Comparison of ENCODE assay signal across 8 cellular contexts in genomic region chr22:42719656-42720262, GRCh38. TPM values are rescaled to one million over a fixed set of nuclear protein-coding genes. Genes with fewer than 3 reads are reported as not detected.
DNase-seq lines count a peak whose midpoint lies in the region; FAIRE-seq and TF ChIP-seq lines count a peak whose summit lies in the region.

No MANE protein-coding gene starts in this region.

- DNase-seq in CD4-positive, alpha-beta memory T cell, result no peak
- DNase-seq in NT2/D1 (ENCODE audit: low read depth, low spot score) (no peak), epithelial cell of proximal tubule (ENCODE audit: low read depth) (no peak), HPDE6-E6E7 (ENCODE audit: extremely low spot score) (no peak), retina (no peak), urothelium cell line (ENCODE audit: low spot score) (no peak)
- no peak for DNase-seq in effector CD4-positive, alpha-beta T cell

- H3K79me2 ChIP-seq in neural cell (replicated peaks; ENCODE audit: insufficient read depth, low read length), result no peaks in the 10 kb centered on the region

- H3K4me1 ChIP-seq in CD4-positive, alpha-beta memory T cell (ENCODE audit: insufficient read depth, low read length), result peaks cover 8% of the 10 kb centered on the region
- H3K4me1 ChIP-seq in NT2/D1 (ENCODE audit: insufficient read depth, insufficient read length), result peaks cover 11% of the 10 kb centered on the region

- peaks cover 44 to 50% of the 10 kb centered on the region in 2 donors for H3K27me3 Mint-ChIP-seq in CD4-positive, alpha-beta memory T cell

- H3K4me3 ChIP-seq in CD4-positive, alpha-beta memory T cell (ENCODE audit: low read length in 2 of 2), result no peak overlapping the region
- H3K4me3 ChIP-seq in NT2/D1 (ENCODE audit: insufficient read length, low read depth) (peak overlapping the region; percentile 59), epithelial cell of proximal tubule (ENCODE audit: low read depth, low read length) (peak overlapping the region; percentile 85), neural cell (ENCODE audit: low read length) (peak overlapping the region; percentile 58)

- no peak for TF ChIP-seq EP300 in neural cell (conservative IDR thresholded peaks at IDR 0.05; ENCODE audit: poor library complexity, severe bottlenecking)

- no peaks in the 10 kb centered on the region for H3K9me3 ChIP-seq in CD4-positive, alpha-beta memory T cell (ENCODE audit: control insufficient read depth in 1 of 2, low read length in 2 of 2)
- H3K9me3 ChIP-seq in NT2/D1 (ENCODE audit: insufficient read depth, low read length), result no peaks in the 10 kb centered on the region
- no peaks in the 10 kb centered on the region for H3K9me3 ChIP-seq in neural cell (ENCODE audit: low read length)

- peaks cover 5 to 20% (median 15%) of the 10 kb centered on the region in 4 donors for H3K4me1 Mint-ChIP-seq in CD4-positive, alpha-beta memory T cell

- POLR2A ChIA-PET in CD4-positive, alpha-beta memory T cell (lab: Charles Lee; ENCODE audit: partially characterized antibody), result interaction anchor here (0.9 kb wide), 1 partner anchor 10 kb away, joined by 3 read pairs; no protein-coding TSS in a partner anchor

- no peaks in the 10 kb centered on the region for H3K36me3 Mint-ChIP-seq in CD4-positive, alpha-beta memory T cell

- H4K20me1 ChIP-seq in neural cell (ENCODE audit: insufficient read depth), result no peaks in the 10 kb centered on the region

- H3K9me2 ChIP-seq in neural cell (ENCODE audit: insufficient read depth, low read length), result no peaks in the 10 kb centered on the region

- H3K27ac ChIP-seq in CD4-positive, alpha-beta memory T cell (ENCODE audit: low read depth, low read length), result no peak overlapping the region
- no peak overlapping the region for H3K27ac ChIP-seq in neural cell (ENCODE audit: low read length)

- H3F3A ChIP-seq in neural cell (ENCODE audit: insufficient read depth, low read length, poor library complexity, severe bottlenecking), result no peaks in the 10 kb centered on the region

- no peak overlapping the region for H2AFZ ChIP-seq in neural cell (ENCODE audit: low read depth, low read length)

- CTCF ChIA-PET in CD4-positive, alpha-beta memory T cell (lab: Charles Lee; ENCODE audit: partially characterized antibody), result no interaction called here

- TF ChIP-seq RAD21 in neural cell (conservative IDR thresholded peaks at IDR 0.05), result no peak

- H3K4me2 ChIP-seq in neural cell (ENCODE audit: low read length), result no peak overlapping the region

- no peaks in the 10 kb centered on the region for H3K36me3 ChIP-seq in CD4-positive, alpha-beta memory T cell (ENCODE audit: insufficient read depth, low read length)
- H3K36me3 ChIP-seq in NT2/D1 (ENCODE audit: insufficient read depth, insufficient read length, low read length) (no peaks in the 10 kb centered on the region), neural cell (ENCODE audit: insufficient read depth, low read length) (no peaks in the 10 kb centered on the region)

- no peak for FAIRE-seq in urothelium cell line (lab: Jason Lieb, UNC)

- no peak overlapping the region for H3K27ac Mint-ChIP-seq in CD4-positive, alpha-beta memory T cell

- TF ChIP-seq CTCF in epithelial cell of proximal tubule (conservative IDR thresholded peaks at IDR 0.05; ENCODE audit: low read depth, low read length) (no peak), neural cell (IDR thresholded peaks at IDR 0.05; ENCODE audit: poor library complexity, severe bottlenecking) (no peak)

- intact Hi-C loops in CD4-positive, alpha-beta memory T cell (cut with micrococcal nuclease), result no loop called here

- H3K9me3 Mint-ChIP-seq in CD4-positive, alpha-beta memory T cell, result peaks cover 0 to 2% (median 0%) of the 10 kb centered on the region in 8 donors

- peaks cover 21% of the 10 kb centered on the region for H3K27me3 ChIP-seq in CD4-positive, alpha-beta memory T cell (ENCODE audit: insufficient read depth, low read length)
- H3K27me3 ChIP-seq in NT2/D1 (ENCODE audit: insufficient read depth, insufficient read length), result peaks cover 32% of the 10 kb centered on the region
- H3K27me3 ChIP-seq in neural cell (ENCODE audit: insufficient read depth, low read depth, low read length), result peaks cover 51% of the 10 kb centered on the region

- peak overlapping the region; percentile 74 for H3K9ac ChIP-seq in NT2/D1 (ENCODE audit: insufficient read length, low read depth)
- H3K9ac ChIP-seq in neural cell (ENCODE audit: low read length), result no peak overlapping the region

- H3K4me3 Mint-ChIP-seq in CD4-positive, alpha-beta memory T cell, result peak overlapping the region; percentile 8 to 89 (median 72)

TF ChIP-seq in neural cell, 6 proteins besides CTCF, POLR2A, EP300 and RAD21:
- TF ChIP-seq POLR2AphosphoS5 (IDR thresholded peaks at IDR 0.05) (no peak), EZH2 (IDR thresholded peaks at IDR 0.05; ENCODE audit: borderline replicate concordance, insufficient read depth, low read length, poor library complexity, severe bottlenecking) (no peak), MXI1 (conservative IDR thresholded peaks at IDR 0.05; ENCODE audit: poor library complexity, severe bottlenecking) (no peak), SMC3 (conservative IDR thresholded peaks at IDR 0.05; ENCODE audit: poor library complexity) (no peak)
TF ChIP-seq in neural cell: peak in this region for 0.

RNA-seq across cellular contexts. Expression of gene A4GALT, which starts 0.9 kb away (rescaled TPM):
- under 1 TPM in 1 of 2 experiments, not detected in 1; 0.15 TPM for total RNA-seq in CD4-positive, alpha-beta memory T cell
- not detected for polyA plus RNA-seq in CD4-positive, alpha-beta memory T cell
- total RNA-seq in epithelial cell of proximal tubule, result 16.2 and 17.8 TPM in 2 replicates
- not detected in 2 replicates for polyA plus RNA-seq in neural cell
- polyA minus RNA-seq in neural cell, result not detected in 2 replicates

Comparison
In these comparisons a context has a peak if more than half of its experiments do, and no peak if none do; other contexts are left out.
1. H3K4me3 ChIP-seq: peak in NT2/D1 (single experiment), epithelial cell of proximal tubule (single experiment) and neural cell (single experiment); none in CD4-positive, alpha-beta memory T cell (0 of 2).
2. RNA of gene A4GALT, which starts 0.9 kb away (total RNA-seq): 16.2 to 17.8 TPM in epithelial cell of proximal tubule; 0.15 TPM in CD4-positive, alpha-beta memory T cell; every median in the first group is over 10 times any median in the second.